24 cellular contexts compared by ENCODE assay signal in genomic region chr10:105102977-105103376, GRCh38.
"Had no signal": no experiment of that assay in that cellular context is flagged by ENCODE, and none has a peak within 500 bp of the region (broad histone marks: within the 10 kb centered on the region; RNA-seq: fewer than 3 reads in every experiment).

No MANE protein-coding gene starts in this region.

- H3K9me3 ChIP-seq: esophagus muscularis mucosa, gastroesophageal sphincter, heart left ventricle, lower lobe of right lung, mucosa of descending colon had no signal

- DNase-seq: dermis blood vessel endothelial cell; dorsolateral prefrontal cortex; effector CD4-positive, alpha-beta T cell; effector memory CD4-positive, alpha-beta T cell; foreskin keratinocyte; heart left ventricle; hypothalamus; left cardiac atrium; left lung; left ventricle myocardium superior; lower lobe of right lung; mesenchymal stem cell; mucosa of descending colon; naive B cell had no signal

- H3K36me3 Mint-ChIP-seq: mesothelial cell of epicardium, naive B cell had no signal

- H3K79me2 ChIP-seq: hepatocyte had no signal

- H3K27ac ChIP-seq: coronary artery, dorsolateral prefrontal cortex, esophagus muscularis mucosa, foreskin keratinocyte, gastroesophageal sphincter, heart left ventricle, hepatocyte, left lung, lower lobe of right lung had no signal

- H3K4me3 Mint-ChIP-seq: mesothelial cell of epicardium, naive B cell had no signal

- H3K27ac Mint-ChIP-seq: mesothelial cell of epicardium, naive B cell had no signal

- H2AFZ ChIP-seq: hepatocyte had no signal

- H3K9me3 Mint-ChIP-seq: mesothelial cell of epicardium had no signal

- H3K4me3 ChIP-seq: coronary artery, dorsolateral prefrontal cortex, esophagus muscularis mucosa, gastroesophageal sphincter, heart left ventricle, hepatocyte, left lung, lower lobe of right lung, mucosa of descending colon had no signal

- H3K36me3 ChIP-seq: esophagus muscularis mucosa, gastroesophageal sphincter, heart left ventricle, left lung, lower lobe of right lung had no signal

- FAIRE-seq: colon, endothelial cell of umbilical vein, frontal cortex, islet of Langerhans, keratinocyte had no signal

- H3K27me3 ChIP-seq: dorsolateral prefrontal cortex, esophagus muscularis mucosa, foreskin keratinocyte, gastroesophageal sphincter, heart left ventricle, hepatocyte, left lung had no signal

- H3K4me1 Mint-ChIP-seq: mesothelial cell of epicardium, naive B cell had no signal

- H3K4me1 ChIP-seq: esophagus muscularis mucosa, foreskin keratinocyte, gastroesophageal sphincter, heart left ventricle, left lung, lower lobe of right lung had no signal

- ATAC-seq: foreskin keratinocyte, gastroesophageal sphincter, heart left ventricle, left cardiac atrium, left lung, left ventricle myocardium superior, lower lobe of right lung, mucosa of descending colon had no signal

- H3K4me2 ChIP-seq: hepatocyte had no signal
